In the genomic region with DNA sequence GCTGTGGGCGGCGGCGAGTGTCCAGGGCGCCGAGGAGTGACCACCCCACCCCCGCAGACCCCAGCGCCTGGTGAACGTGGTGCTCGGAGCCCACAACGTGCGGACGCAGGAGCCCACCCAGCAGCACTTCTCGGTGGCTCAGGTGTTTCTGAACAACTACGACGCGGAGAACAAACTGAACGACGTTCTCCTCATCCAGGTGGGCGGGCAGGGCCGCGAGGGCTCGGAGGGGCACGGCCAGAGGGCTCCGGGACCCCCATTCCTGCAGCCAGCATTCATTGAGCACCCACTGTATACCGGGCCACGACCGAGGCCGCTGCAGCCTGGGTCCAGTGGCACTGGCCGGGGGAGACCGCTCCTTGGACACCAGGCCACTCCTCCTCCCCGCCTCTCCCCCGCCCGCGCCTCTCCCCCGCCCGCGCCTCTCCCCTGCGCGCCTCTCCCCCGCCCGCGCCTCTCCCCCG, we compare ENCODE assay signal across 1 cellular context.
A peak's percentile ranks its signal among the peaks of the same experiment; 100 is the strongest.
TF ChIP-seq lines count a peak whose summit lies in the region.

No MANE protein-coding gene starts in this region.

TF ChIP-seq in H1, 55 proteins besides CTCF, POLR2A, EP300 and RAD21:
- TF ChIP-seq KDM4A (IDR thresholded peaks at IDR 0.05; ENCODE audit: low read depth, low read length, severe bottlenecking), result peak; percentile 52
- no peak for TF ChIP-seq PHF8 (conservative IDR thresholded peaks at IDR 0.05; ENCODE audit: low read depth, low read length)
